Comparison of ENCODE assay signal across 8 cellular contexts in the genomic region with DNA sequence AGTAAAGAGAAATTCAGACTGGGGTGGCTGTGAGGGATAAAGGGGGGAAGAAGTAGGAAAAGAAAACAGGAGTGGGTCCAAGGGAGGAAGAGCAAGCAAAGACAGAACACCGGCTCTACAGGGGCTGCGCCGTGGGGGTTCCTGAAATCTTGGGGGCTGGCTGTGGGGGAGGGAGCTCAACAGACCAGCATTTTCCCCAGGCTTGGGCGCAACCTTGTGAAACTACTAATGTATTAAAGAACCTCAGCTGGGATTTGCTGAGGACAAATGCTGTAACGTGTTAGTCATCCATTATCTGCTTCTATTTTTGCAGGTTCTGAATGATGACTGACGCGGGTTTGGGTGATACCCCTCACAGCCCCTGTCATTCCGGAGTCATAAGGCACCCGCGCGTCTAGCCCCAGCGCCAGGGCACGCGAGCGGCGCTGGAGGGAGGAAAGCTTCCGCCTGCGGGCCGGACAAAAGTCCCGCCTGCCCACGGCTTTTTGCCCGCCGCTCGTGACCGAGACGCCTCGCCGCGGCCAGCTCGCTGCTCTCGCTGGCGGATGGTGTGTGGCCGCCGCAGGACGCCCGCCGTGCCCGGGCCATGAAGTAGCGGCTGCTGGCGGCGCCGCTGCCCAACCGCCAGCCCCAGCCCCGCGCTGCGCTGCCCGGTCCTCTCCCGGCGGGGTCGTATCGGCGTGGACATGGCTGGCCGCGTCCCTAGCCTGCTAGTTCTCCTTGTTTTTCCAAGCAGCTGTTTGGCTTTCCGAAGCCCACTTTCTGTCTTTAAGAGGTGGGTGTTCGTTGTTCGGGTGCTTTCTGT.
A peak's percentile ranks its signal among the peaks of the same experiment; 100 is the strongest.
DNase-seq lines count a peak whose midpoint lies in the region; ATAC-seq and TF ChIP-seq lines count a peak whose summit lies in the region.

No MANE protein-coding gene starts in this region.

- peak overlapping the region; percentile 67 for H3K9ac ChIP-seq in iPS-15b (ENCODE audit: low read depth, low read length)

- H3K36me3 ChIP-seq in brain microvascular endothelial cell (replicated peaks) (no peaks in the 10 kb centered on the region), iPS-15b (ENCODE audit: control insufficient read depth, insufficient read depth, low read length) (no peaks in the 10 kb centered on the region)

- in situ Hi-C loops in brain microvascular endothelial cell (cut with HindIII; ENCODE audit: low pct_ligation_motif_present, low sequenced_read_pairs): no loop called here

- H3K4me3 ChIP-seq in HL-60 (replicated peaks; ENCODE audit: insufficient read depth, low read length): peak overlapping the region; percentile 47
- H3K4me3 ChIP-seq in brain microvascular endothelial cell (ENCODE audit: low read depth, low read length): peak overlapping the region; percentile 73
- H3K4me3 ChIP-seq in iPS-15b (ENCODE audit: low read depth, low read length): peak overlapping the region; percentile 81

- DNase-seq in DMS 273 treated with DMSO at 0.1 percent for 48 hours (lab: John Stamatoyannopoulos, UW) (peak; percentile 41), HL-60 (ENCODE audit: low read depth in 1 of 2, low spot score in 1 of 2) (peak in 1 of 2 experiments; percentile 4), brain microvascular endothelial cell (peak; percentile 92), retina (peak; percentile 91), NAMALWA (ENCODE audit: low spot score) (no peak)

- H3K9me3 ChIP-seq in iPS-15b (ENCODE audit: control insufficient read depth, insufficient read depth, low read length): no peaks in the 10 kb centered on the region

- ATAC-seq in GM21381 (IDR thresholded peaks at IDR 0.05; ENCODE audit: unreplicated experiment) (peak; percentile 67), SK-N-SH treated with all-trans-retinoic acid at 6 μM for 48 hours (peak; percentile 82)

- H3K4me1 ChIP-seq in iPS-15b (ENCODE audit: control insufficient read depth, insufficient read depth, low read length): peaks cover 4% of the 10 kb centered on the region

- TF ChIP-seq CTCF in HL-60 (IDR thresholded peaks at IDR 0.05; ENCODE audit: insufficient read depth, low read length) (no peak), brain microvascular endothelial cell (IDR thresholded peaks at IDR 0.05; ENCODE audit: low read depth, low read length, missing control alignments) (no peak)

- H3K27me3 ChIP-seq in HL-60 (ENCODE audit: insufficient read depth, poor library complexity, severe bottlenecking) (no peaks in the 10 kb centered on the region), brain microvascular endothelial cell (replicated peaks) (no peaks in the 10 kb centered on the region), iPS-15b (ENCODE audit: control insufficient read depth, insufficient read depth, low read length) (no peaks in the 10 kb centered on the region)

- H3K27ac ChIP-seq in HL-60 (replicated peaks) (no peak overlapping the region), brain microvascular endothelial cell (peak overlapping the region; percentile 74)

TF ChIP-seq in SK-N-SH treated with all-trans-retinoic acid at 6 μM for 48 hours, 23 proteins besides CTCF, POLR2A, EP300 and RAD21:
- TF ChIP-seq TOX (CRISPR knock-in tag; IDR thresholded peaks at IDR 0.05; ENCODE audit: borderline replicate concordance): no peak
- TF ChIP-seq, protein P1, sequence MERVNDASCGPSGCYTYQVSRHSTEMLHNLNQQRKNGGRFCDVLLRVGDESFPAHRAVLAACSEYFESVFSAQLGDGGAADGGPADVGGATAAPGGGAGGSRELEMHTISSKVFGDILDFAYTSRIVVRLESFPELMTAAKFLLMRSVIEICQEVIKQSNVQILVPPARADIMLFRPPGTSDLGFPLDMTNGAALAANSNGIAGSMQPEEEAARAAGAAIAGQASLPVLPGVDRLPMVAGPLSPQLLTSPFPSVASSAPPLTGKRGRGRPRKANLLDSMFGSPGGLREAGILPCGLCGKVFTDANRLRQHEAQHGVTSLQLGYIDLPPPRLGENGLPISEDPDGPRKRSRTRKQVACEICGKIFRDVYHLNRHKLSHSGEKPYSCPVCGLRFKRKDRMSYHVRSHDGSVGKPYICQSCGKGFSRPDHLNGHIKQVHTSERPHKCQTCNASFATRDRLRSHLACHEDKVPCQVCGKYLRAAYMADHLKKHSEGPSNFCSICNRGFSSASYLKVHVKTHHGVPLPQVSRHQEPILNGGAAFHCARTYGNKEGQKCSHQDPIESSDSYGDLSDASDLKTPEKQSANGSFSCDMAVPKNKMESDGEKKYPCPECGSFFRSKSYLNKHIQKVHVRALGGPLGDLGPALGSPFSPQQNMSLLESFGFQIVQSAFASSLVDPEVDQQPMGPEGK (CRISPR knock-in tag; IDR thresholded peaks at IDR 0.05; ENCODE audit: borderline replicate concordance): no peak; the same call in 1 of the 2 replicates
- TF ChIP-seq ZFP3 (CRISPR knock-in tag; IDR thresholded peaks at IDR 0.05): 0 out of 2 replicates have a peak, but pooled peaks have one; percentile 36
- TF ChIP-seq ISL1 (CRISPR knock-in tag; IDR thresholded peaks at IDR 0.05): peak; percentile 46
- TF ChIP-seq ZNF565 (CRISPR knock-in tag; conservative IDR thresholded peaks at IDR 0.05; ENCODE audit: low read depth): no peak
- no peak for TF ChIP-seq SNAI2 (CRISPR knock-in tag; IDR thresholded peaks at IDR 0.05)
- TF ChIP-seq, protein P2, sequence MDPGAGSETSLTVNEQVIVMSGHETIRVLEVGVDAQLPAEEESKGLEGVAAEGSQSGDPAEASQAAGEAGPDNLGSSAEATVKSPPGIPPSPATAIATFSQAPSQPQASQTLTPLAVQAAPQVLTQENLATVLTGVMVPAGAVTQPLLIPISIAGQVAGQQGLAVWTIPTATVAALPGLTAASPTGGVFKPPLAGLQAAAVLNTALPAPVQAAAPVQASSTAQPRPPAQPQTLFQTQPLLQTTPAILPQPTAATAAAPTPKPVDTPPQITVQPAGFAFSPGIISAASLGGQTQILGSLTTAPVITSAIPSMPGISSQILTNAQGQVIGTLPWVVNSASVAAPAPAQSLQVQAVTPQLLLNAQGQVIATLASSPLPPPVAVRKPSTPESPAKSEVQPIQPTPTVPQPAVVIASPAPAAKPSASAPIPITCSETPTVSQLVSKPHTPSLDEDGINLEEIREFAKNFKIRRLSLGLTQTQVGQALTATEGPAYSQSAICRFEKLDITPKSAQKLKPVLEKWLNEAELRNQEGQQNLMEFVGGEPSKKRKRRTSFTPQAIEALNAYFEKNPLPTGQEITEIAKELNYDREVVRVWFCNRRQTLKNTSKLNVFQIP (CRISPR knock-in tag; IDR thresholded peaks at IDR 0.05; ENCODE audit: borderline replicate concordance, low read depth): no peak
